Comparison of ENCODE assay signal across 27 cellular contexts in the genomic region with DNA sequence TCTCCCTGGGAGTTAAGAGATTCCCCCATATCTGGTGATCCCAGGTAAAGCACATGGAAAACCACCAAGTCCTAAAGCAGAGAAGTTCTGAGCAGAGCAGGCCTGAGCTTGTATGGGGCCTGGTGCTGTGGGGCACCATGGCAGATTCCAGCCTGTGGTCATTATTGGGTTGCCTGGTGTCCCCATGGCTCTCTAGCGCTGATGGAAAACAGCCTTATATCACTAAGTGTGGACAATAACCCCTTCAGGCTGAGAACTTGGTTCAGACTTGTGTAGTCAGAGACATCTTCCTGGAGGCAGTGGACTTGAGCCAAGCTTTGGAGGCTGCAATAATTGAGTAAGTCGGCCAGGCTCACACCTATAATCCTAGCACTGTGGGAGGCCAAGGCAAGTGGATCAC.
DNase-seq lines count a peak whose midpoint lies in the region; ATAC-seq and TF ChIP-seq lines count a peak whose summit lies in the region.
"Had no signal": no experiment of that assay in that cellular context is flagged by ENCODE, and none has a peak within 500 bp of the region (broad histone marks: within the 10 kb centered on the region; RNA-seq: fewer than 3 reads in every experiment).

No MANE protein-coding gene starts in this region.

- no peaks in the 10 kb centered on the region for H3K27me3 ChIP-seq in heart right ventricle
- H3K27me3 ChIP-seq in lower lobe of right lung (ENCODE audit: low read depth) = no peaks in the 10 kb centered on the region
- no peaks in the 10 kb centered on the region for H3K27me3 ChIP-seq in H7 (ENCODE audit: control insufficient read depth, insufficient read depth, low read length)
- H3K27me3 ChIP-seq: body of pancreas, testis had no signal

- H3K4me1 ChIP-seq in heart right ventricle (peaks cover 39 to 68% (median 56%) of the 10 kb centered on the region in 9 donors), lower lobe of right lung (peaks cover 28% of the 10 kb centered on the region)
- H3K4me1 ChIP-seq: body of pancreas had no signal

- H3K36me3 ChIP-seq in heart right ventricle (no peaks in the 10 kb centered on the region), lower lobe of right lung (no peaks in the 10 kb centered on the region), H7 (replicated peaks; ENCODE audit: control insufficient read depth, insufficient read depth, low read length) (no peaks in the 10 kb centered on the region)
- H3K36me3 ChIP-seq: prostate gland had no signal

- peak overlapping the region; percentile 71 to 92 (median 88) for H3K27ac ChIP-seq in heart right ventricle
- peak overlapping the region; percentile 32 for H3K27ac ChIP-seq in lower lobe of right lung
- H3K27ac ChIP-seq in temporal lobe (ENCODE audit: low read depth, low read length) = peak overlapping the region; percentile 30

- no peak for TF ChIP-seq CTCF in heart right ventricle (IDR thresholded peaks at IDR 0.05)
- TF ChIP-seq CTCF in lower lobe of right lung (IDR thresholded peaks at IDR 0.05) = no peak

- H3K9me3 ChIP-seq in heart right ventricle (peaks cover 0 to 3% (median 0%) of the 10 kb centered on the region in 11 donors), lower lobe of right lung (no peaks in the 10 kb centered on the region)
- H3K9me3 ChIP-seq: body of pancreas, prostate gland, testis had no signal

- no peak for ATAC-seq in heart right ventricle
- ATAC-seq in left cardiac atrium = no peak
- ATAC-seq in lower lobe of right lung = no peak
- no peak for ATAC-seq in GM18511 (IDR thresholded peaks at IDR 0.05; ENCODE audit: unreplicated experiment)
- ATAC-seq in HG03097 (IDR thresholded peaks at IDR 0.05; ENCODE audit: low FRiP score, unreplicated experiment) = no peak
- ATAC-seq: activated CD4-positive, CD25-positive, alpha-beta regulatory T cell treated with anti-CD3 and anti-CD28 coated beads, Interleukin-2, amount 50 U/mL, for 24 hours; stimulated activated effector memory CD8-positive, alpha-beta T cell treated with anti-CD3 and anti-CD28 coated beads, Interleukin-12 subunit alpha, Interleukin-12 subunit beta, amount 100 ng/mL, for 72 hours had no signal

- DNase-seq in heart right ventricle = no peak
- DNase-seq in left cardiac atrium = no peak
- no peak for DNase-seq in lower lobe of right lung
- no peak for DNase-seq in H7
- DNase-seq in Kasumi-1 (lab: John Stamatoyannopoulos, UW) = no peak
- DNase-seq: activated CD4-positive, alpha-beta memory T cell treated with anti-CD3 and anti-CD28 coated beads for 36 hours; activated naive CD8-positive, alpha-beta T cell treated with anti-CD3 and anti-CD28 coated beads, Interleukin-2, amount 10 ng/mL, durations not matched to agents 7 days and 5 days; DMS79; effector CD8-positive, alpha-beta T cell; erythroblast; foreskin melanocyte; H9; mesendoderm; naive B cell; NCI-H1092; NCI-H2029; NCI-H226; NCI-H748 treated with DMSO at 0.1 percent for 48 hours had no signal

- 83 to 91% methylated on average over 2 of the region's 2 CpGs for WGBS in heart right ventricle, 2 donors

- H3K4me3 ChIP-seq in heart right ventricle = no peak overlapping the region
- H3K4me3 ChIP-seq in lower lobe of right lung = no peak overlapping the region
- no peak overlapping the region for H3K4me3 ChIP-seq in H7 (ENCODE audit: insufficient read depth, low read depth, low read length)
- H3K4me3 ChIP-seq: body of pancreas, prostate gland, smooth muscle cell, testis had no signal

- intact Hi-C loops in heart right ventricle (cut with DNase I) (loop anchor here in 4 of 10 donors (1.0 to 5.0 kb wide), 4 partner anchors 28 to 58 kb away; no protein-coding TSS in a partner anchor), left cardiac atrium (cut with DNase I) (loop anchor here in 1 of 2 donors (10.0 kb wide), 1 partner anchor 46 kb away; no protein-coding TSS in a partner anchor), lower lobe of right lung (cut with DNase I) (no loop called here)

Comparison
In these comparisons a context has a peak if more than half of its experiments do, and no peak if none do; other contexts are left out.
1. H3K27ac ChIP-seq: peak in every context shown above with its lines; median percentile 88 in heart right ventricle; 32 in lower lobe of right lung; 30 in temporal lobe.